In the genomic region with DNA sequence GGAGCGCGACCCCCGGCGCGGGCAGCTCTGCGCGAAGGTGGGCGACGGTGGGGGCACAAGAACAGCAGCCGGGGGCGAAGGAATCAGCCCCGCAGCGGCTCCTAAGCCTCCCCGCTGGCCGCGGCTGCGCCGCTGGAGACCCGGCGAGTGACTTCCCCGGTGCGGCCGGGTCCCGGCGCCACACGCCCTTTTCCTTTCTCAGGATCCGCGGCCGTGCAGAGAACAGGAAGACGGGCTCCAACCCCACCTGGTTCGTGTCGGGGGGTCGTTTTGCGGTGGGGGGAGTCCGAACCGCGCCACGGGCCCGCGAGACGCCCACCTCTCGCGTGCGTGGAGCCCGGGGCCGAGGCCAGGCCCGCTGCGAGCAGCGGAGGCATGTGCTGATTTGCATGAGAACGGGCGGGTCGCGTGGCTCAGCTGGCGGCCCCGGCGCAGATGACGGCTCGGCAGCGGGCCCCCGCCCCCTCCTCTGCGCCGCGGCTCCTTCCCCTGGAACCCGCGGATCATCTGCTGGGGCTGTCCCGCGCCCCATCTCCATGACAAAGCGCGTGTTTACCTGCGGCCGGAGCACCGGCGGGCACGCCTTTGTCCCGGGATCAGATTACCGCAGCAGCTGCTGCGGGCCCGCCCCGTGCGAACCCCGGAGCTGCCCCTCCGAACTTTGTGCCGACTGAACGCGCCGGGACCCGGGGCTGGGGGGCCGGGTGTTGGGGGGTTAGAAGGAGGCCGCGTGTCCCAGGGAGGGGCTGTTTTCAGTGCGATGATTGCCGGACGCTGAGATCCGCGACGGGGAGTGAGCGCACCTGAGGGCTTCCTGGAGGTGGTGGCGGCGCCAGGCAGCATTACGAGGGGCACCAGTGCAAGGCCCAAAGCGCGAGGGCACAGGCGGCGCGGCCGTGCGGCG, we compare ENCODE assay signal across 8 cellular contexts. TPM values are rescaled to one million over a fixed set of nuclear protein-coding genes. Genes with fewer than 3 reads are reported as not detected.
DNase-seq lines count a peak whose midpoint lies in the region; ATAC-seq and TF ChIP-seq lines count a peak whose summit lies in the region.

No MANE protein-coding gene starts in this region.

- H3K36me3 ChIP-seq in subcutaneous abdominal adipose tissue (ENCODE audit: control insufficient read depth in 5 of 5, insufficient read depth in 5 of 5, low read length in 5 of 5) = no peaks in the 10 kb centered on the region

- no peak overlapping the region for H3K27ac ChIP-seq in subcutaneous abdominal adipose tissue (ENCODE audit: low read depth, low read length)

- no peak overlapping the region for H3K9ac ChIP-seq in subcutaneous abdominal adipose tissue (ENCODE audit: low read length in 5 of 5)

- no peaks in the 10 kb centered on the region for H3K9me3 ChIP-seq in subcutaneous abdominal adipose tissue (ENCODE audit: control insufficient read depth in 5 of 5, low read length in 5 of 5)

- H3K4me1 ChIP-seq in subcutaneous abdominal adipose tissue (ENCODE audit: control insufficient read depth in 5 of 5, insufficient read depth in 5 of 5, low read length in 5 of 5) = peaks cover 0 to 53% (median 41%) of the 10 kb centered on the region in 5 donors

- no peak for TF ChIP-seq CTCF in AG10803 (conservative IDR thresholded peaks at IDR 0.05; ENCODE audit: low read length)
- TF ChIP-seq CTCF in cardiac fibroblast (IDR thresholded peaks at IDR 0.05; ENCODE audit: low read depth, low read length) = no peak

- H3K4me3 ChIP-seq in AG10803 (ENCODE audit: low read length) (peak overlapping the region; percentile 39), cardiac fibroblast (replicated peaks in 1 of 2; ENCODE audit: low read depth in 2 of 2, low read length in 2 of 2) (peak overlapping the region; percentile 23 to 47), subcutaneous abdominal adipose tissue (ENCODE audit: low read depth in 1 of 5, low read length in 5 of 5) (peak overlapping the region in 4 of 5 donors; percentile 42 to 69 (median 61))

- H3K27me3 ChIP-seq in subcutaneous abdominal adipose tissue (ENCODE audit: control insufficient read depth in 5 of 5, insufficient read depth in 4 of 5, low read length in 5 of 5) = peaks cover 16 to 44% (median 40%) of the 10 kb centered on the region in 5 donors

- peak; percentile 45 for ATAC-seq in GM18907 (IDR thresholded peaks at IDR 0.05; ENCODE audit: unreplicated experiment)
- peak; percentile 62 for ATAC-seq in HG03175 (IDR thresholded peaks at IDR 0.05; ENCODE audit: unreplicated experiment)

- DNase-seq in AG10803 (ENCODE audit: low read depth) (no peak), SHP77 treated with DMSO at 0.1 percent for 48 hours (lab: John Stamatoyannopoulos, UW) (peak; percentile 63), cardiac fibroblast (ENCODE audit: low read depth in 2 of 2) (no peak), lung microvascular endothelial cell (ENCODE audit: low read depth in 2 of 2) (peak; percentile 16 to 43), amniotic stem cell (lab: John Stamatoyannopoulos, UW) (no peak)

RNA-seq across cellular contexts. Expression of a gene that starts 4.9 kb away (rescaled TPM):
- 3.0 and 3.9 TPM in 2 replicates for total RNA-seq in lung microvascular endothelial cell

RNA-seq across cellular contexts. Expression of a gene that starts 10.8 kb away (rescaled TPM):
- 9.4 and 10.9 TPM in 2 replicates for total RNA-seq in lung microvascular endothelial cell

Comparison
In these comparisons a context has a peak if more than half of its experiments do, and no peak if none do; other contexts are left out.
1. DNase-seq: peak in SHP77 treated with DMSO at 0.1 percent for 48 hours (single experiment) and lung microvascular endothelial cell (2 of 2); none in AG10803 (single experiment), cardiac fibroblast (0 of 2) and amniotic stem cell (single experiment).
2. Peak in every context shown above with its lines, with median percentiles within 50 percentile points of each other: H3K4me3 ChIP-seq.